In the genomic region with DNA sequence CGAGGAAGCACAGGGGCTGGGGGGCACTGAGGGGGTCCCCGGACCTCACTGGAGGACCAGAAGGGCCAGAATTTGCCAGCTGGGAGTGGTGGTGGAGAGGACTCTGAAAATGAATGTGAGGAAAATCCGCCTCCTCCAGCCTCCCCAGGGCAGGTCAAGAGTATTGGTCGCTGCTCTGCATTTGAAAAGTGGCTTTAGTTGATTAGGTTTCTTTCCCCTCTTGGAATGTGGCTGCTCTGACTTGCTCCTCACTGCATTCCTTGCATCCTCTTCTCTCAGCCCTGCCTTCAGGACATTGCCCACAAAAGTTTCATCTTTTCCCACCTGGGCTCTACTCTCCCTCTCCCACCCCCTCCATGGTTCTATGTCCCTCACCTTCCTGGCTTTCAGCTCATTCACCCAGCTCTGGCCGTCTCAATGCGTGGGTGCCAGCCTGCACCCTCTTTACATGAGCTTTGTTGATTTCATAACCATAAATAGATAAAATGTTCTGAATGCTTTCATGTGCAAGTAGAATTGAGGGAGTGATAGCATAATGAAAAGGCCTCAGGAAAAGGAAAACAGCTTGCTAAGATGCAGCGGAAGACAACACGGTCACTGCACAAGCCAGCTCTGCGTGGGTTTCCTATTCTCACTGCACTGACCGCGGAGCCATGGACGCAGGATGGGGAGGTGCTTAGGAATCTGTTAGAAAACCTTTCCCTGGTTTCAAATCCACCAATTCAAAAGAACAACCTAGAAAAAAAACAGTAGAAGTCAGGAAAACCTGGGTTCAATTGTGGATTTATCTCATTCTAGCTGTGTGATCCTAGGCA, we compare ENCODE assay signal across 22 cellular contexts. TPM values are rescaled to one million over a fixed set of nuclear protein-coding genes. Genes with fewer than 3 reads are reported as not detected.
"Had no signal": no experiment of that assay in that cellular context is flagged by ENCODE, and none has a peak within 500 bp of the region (broad histone marks: within the 10 kb centered on the region; RNA-seq: fewer than 3 reads in every experiment).

No MANE protein-coding gene starts in this region.

- H3K4me1 ChIP-seq: pancreas had no signal

- H3K4me3 ChIP-seq: heart left ventricle, lung, pancreas had no signal

- H3K9me3 ChIP-seq: heart left ventricle, pancreas had no signal

- H3K36me3 ChIP-seq: brain microvascular endothelial cell, heart left ventricle, pancreas had no signal

- H3K27ac Mint-ChIP-seq: activated naive CD8-positive, alpha-beta T cell treated with anti-CD3 and anti-CD28 coated beads for 36 hours; T-cell; type B pancreatic cell had no signal

- H3K27me3 ChIP-seq: pancreas had no signal

- ATAC-seq: activated CD4-positive, CD25-positive, alpha-beta regulatory T cell treated with anti-CD3 and anti-CD28 coated beads, Interleukin-2, amount 50 U/mL, for 24 hours; heart left ventricle; left colon; pancreas; sciatic nerve; stimulated activated naive CD8-positive, alpha-beta T cell treated with anti-CD3 and anti-CD28 coated beads, Interleukin-15, Interleukin-2, amounts not matched to agents 100 U/mL and 50 U/mL, for 24 hours; T-cell had no signal

- DNase-seq: activated CD4-positive, alpha-beta T cell treated with anti-CD3 and anti-CD28 coated beads, Interleukin-2, amount 50 U/mL, for 1 hour; activated CD8-positive, alpha-beta memory T cell treated with anti-CD3 and anti-CD28 coated beads for 24 hours; activated gamma-delta T cell treated with Interleukin-2 at 50 U/mL for 16 hours; activated naive CD8-positive, alpha-beta T cell treated with anti-CD3 and anti-CD28 coated beads for 36 hours; brain microvascular endothelial cell; cortex of kidney; effector memory CD4-positive, alpha-beta T cell; foreskin melanocyte; heart left ventricle; left colon; naive B cell; pancreas; stimulated activated naive CD8-positive, alpha-beta T cell treated with anti-CD3 and anti-CD28 coated beads, Interleukin-15, Interleukin-2, amounts not matched to agents 100 U/mL and 50 U/mL, for 24 hours; T-cell; T-helper 9 cell had no signal

- H3K36me3 Mint-ChIP-seq: activated naive CD8-positive, alpha-beta T cell treated with anti-CD3 and anti-CD28 coated beads for 36 hours; T-cell; type B pancreatic cell had no signal

- H3K9me3 Mint-ChIP-seq: activated naive CD8-positive, alpha-beta T cell treated with anti-CD3 and anti-CD28 coated beads for 36 hours had no signal

- H3K4me3 Mint-ChIP-seq: activated naive CD8-positive, alpha-beta T cell treated with anti-CD3 and anti-CD28 coated beads for 36 hours; central memory CD8-positive, alpha-beta T cell; T-cell; type B pancreatic cell had no signal

- H3K27ac ChIP-seq: brain microvascular endothelial cell, epithelial cell of prostate, heart left ventricle, pancreas had no signal

RNA-seq across cellular contexts. Expression of a gene that starts 6.5 kb away (rescaled TPM):
- total RNA-seq: fibroblast of lung, sciatic nerve, T-cell had no signal
